12 cellular contexts compared by ENCODE assay signal in the genomic region with DNA sequence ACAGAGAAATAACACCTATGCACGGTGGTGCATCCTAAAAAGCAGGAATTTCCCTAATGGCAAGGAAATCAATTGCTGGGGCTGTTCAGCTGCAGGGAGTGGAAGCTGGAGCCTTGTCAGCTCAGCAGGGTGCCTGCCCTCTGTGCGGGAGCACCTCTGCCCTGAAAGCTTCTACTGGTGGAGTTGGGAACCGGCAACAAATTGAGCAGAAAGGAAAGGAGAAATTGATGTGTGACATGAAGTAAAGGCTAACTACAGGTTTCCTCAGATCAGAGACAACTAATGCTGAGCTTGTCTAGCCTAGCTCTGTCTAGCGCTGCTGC.
"Had no signal": no experiment of that assay in that cellular context is flagged by ENCODE, and none has a peak within 500 bp of the region (broad histone marks: within the 10 kb centered on the region; RNA-seq: fewer than 3 reads in every experiment).

No MANE protein-coding gene starts in this region.

- H3K9me3 ChIP-seq: neutrophil, transverse colon had no signal

- ATAC-seq: activated naive CD4-positive, alpha-beta T cell treated with anti-CD3 and anti-CD28 coated beads, Interleukin-2, amount 50 U/mL, for 72 hours; foreskin keratinocyte; T-helper 17 cell had no signal

- H3K36me3 ChIP-seq: brain microvascular endothelial cell had no signal

- H3K36me3 Mint-ChIP-seq: activated naive CD4-positive, alpha-beta T cell treated with anti-CD3 and anti-CD28 coated beads, Interleukin-2, amount 50 U/mL, for 72 hours had no signal

- H3K27ac ChIP-seq: brain microvascular endothelial cell, foreskin keratinocyte, neutrophil, transverse colon had no signal

- H3K9me3 Mint-ChIP-seq: activated naive CD4-positive, alpha-beta T cell treated with anti-CD3 and anti-CD28 coated beads, Interleukin-2, amount 50 U/mL, for 72 hours had no signal

- H3K4me1 Mint-ChIP-seq: T-helper 17 cell had no signal

- H3K27ac Mint-ChIP-seq: activated naive CD4-positive, alpha-beta T cell treated with anti-CD3 and anti-CD28 coated beads, Interleukin-2, amount 50 U/mL, for 72 hours; T-helper 17 cell had no signal

- H3K4me3 ChIP-seq: skin epidermis, transverse colon had no signal

- H3K27me3 ChIP-seq: brain microvascular endothelial cell, foreskin keratinocyte, neutrophil, transverse colon had no signal

- H3K27me3 Mint-ChIP-seq: T-helper 17 cell had no signal

- DNase-seq: activated CD4-positive, alpha-beta T cell treated with anti-CD3 and anti-CD28 coated beads, Interleukin-2, amount 50 U/mL, for 4 hours; activated CD4-positive, CD25-positive, alpha-beta regulatory T cell; activated effector memory CD4-positive, alpha-beta T cell treated with Interleukin-2 at 50 U/mL for 16 hours; activated T-cell treated with anti-CD3 and anti-CD28 coated beads, Interleukin-2, amount 50 U/mL, for 1 hour; amniotic stem cell; brain microvascular endothelial cell; foreskin keratinocyte; T-helper 17 cell; transverse colon had no signal

- H3K4me3 Mint-ChIP-seq: T-helper 17 cell had no signal
